In genomic region chr6:17470209-17470952, GRCh38 we compare ENCODE assay signal across 16 cellular contexts.
DNase-seq lines count a peak whose midpoint lies in the region; ATAC-seq, FAIRE-seq and TF ChIP-seq lines count a peak whose summit lies in the region.
"Had no signal": no experiment of that assay in that cellular context is flagged by ENCODE, and none has a peak within 500 bp of the region (broad histone marks: within the 10 kb centered on the region; RNA-seq: fewer than 3 reads in every experiment).

No MANE protein-coding gene starts in this region.

- TF ChIP-seq RAD21 in A549 (conservative IDR thresholded peaks at IDR 0.05 in 1 of 2, IDR thresholded peaks at IDR 0.05 in 1 of 2): no peak

- no peaks in the 10 kb centered on the region; the same call in 1 of the 2 replicates for H3K9me3 Mint-ChIP-seq in HFFc6
- no peaks in the 10 kb centered on the region for H3K9me3 Mint-ChIP-seq in activated CD4-positive, alpha-beta memory T cell treated with anti-CD3 and anti-CD28 coated beads for 36 hours
- peaks cover 0 to 2% (median 0%) of the 10 kb centered on the region in 9 donors for H3K9me3 Mint-ChIP-seq in naive thymus-derived CD8-positive, alpha-beta T cell
- H3K9me3 Mint-ChIP-seq: activated CD8-positive, alpha-beta T cell treated with anti-CD3 and anti-CD28 coated beads for 36 hours; activated T-helper 2 cell treated with anti-CD3 and anti-CD28 coated beads, Interferon-gamma antibody, Interleukin-2, Interleukin-4, amounts not matched to agents 10 μg/mL and 5 μg/mL and 100 μg/mL, durations not matched to agents 14 hours and 24 hours and 36 hours had no signal

- H3K36me3 Mint-ChIP-seq in HFFc6 (ENCODE audit: low read depth): peaks cover 53% of the 10 kb centered on the region
- no peaks in the 10 kb centered on the region for H3K36me3 Mint-ChIP-seq in activated CD4-positive, alpha-beta memory T cell treated with anti-CD3 and anti-CD28 coated beads for 36 hours
- no peaks in the 10 kb centered on the region for H3K36me3 Mint-ChIP-seq in naive thymus-derived CD8-positive, alpha-beta T cell

- FAIRE-seq in A549 (lab: Jason Lieb, UNC) (no peak), frontal cortex (lab: Jason Lieb, UNC) (no peak)
- FAIRE-seq: TTC549 had no signal

- 94% methylated on average over 2 of the region's 2 CpGs for WGBS in A549 (ENCODE audit: missing lambda C conversion rate)

- no peak for TF ChIP-seq EP300 in A549 (IDR thresholded peaks at IDR 0.05)

- TF ChIP-seq CTCF in A549 (IDR thresholded peaks at IDR 0.05) (no peak), HFFc6 (IDR thresholded peaks at IDR 0.05) (no peak), omental fat pad (IDR thresholded peaks at IDR 0.05) (no peak)

- POLR2A ChIA-PET in A549 (lab: Yijun Ruan, JAX): no interaction called here
- POLR2A ChIA-PET in activated CD4-positive, alpha-beta memory T cell treated with anti-CD3 and anti-CD28 coated beads for 36 hours (lab: Charles Lee): no interaction called here
- POLR2A ChIA-PET in naive thymus-derived CD8-positive, alpha-beta T cell (lab: Charles Lee): no interaction called here

- intact Hi-C loops in activated CD4-positive, alpha-beta memory T cell treated with anti-CD3 and anti-CD28 coated beads for 36 hours (cut with micrococcal nuclease): no loop called here

- H3K27ac ChIP-seq in A549: 0 out of 6 replicates have a peak overlapping the region, but pooled peaks of 1 of the 2 experiments have one; percentile 13
- H3K27ac ChIP-seq: SJSA1 had no signal

- H3K27me3 Mint-ChIP-seq in HFFc6 (ENCODE audit: insufficient read depth): no peaks in the 10 kb centered on the region; the same call in 1 of the 2 replicates
- peaks cover 3% of the 10 kb centered on the region for H3K27me3 Mint-ChIP-seq in activated CD4-positive, alpha-beta memory T cell treated with anti-CD3 and anti-CD28 coated beads for 36 hours
- H3K27me3 Mint-ChIP-seq in naive thymus-derived CD8-positive, alpha-beta T cell: peaks cover 0 to 2% (median 0%) of the 10 kb centered on the region in 5 donors

- H3K4me1 ChIP-seq in A549: peaks cover 49% of the 10 kb centered on the region

- H3K27ac Mint-ChIP-seq in HFFc6: peak overlapping the region; percentile 51; the same call in 1 of the 2 replicates
- no peak overlapping the region for H3K27ac Mint-ChIP-seq in activated CD4-positive, alpha-beta memory T cell treated with anti-CD3 and anti-CD28 coated beads for 36 hours
- no peak overlapping the region for H3K27ac Mint-ChIP-seq in naive thymus-derived CD8-positive, alpha-beta T cell
- H3K27ac Mint-ChIP-seq: activated CD8-positive, alpha-beta T cell treated with anti-CD3 and anti-CD28 coated beads for 36 hours; activated T-helper 2 cell treated with anti-CD3 and anti-CD28 coated beads, Interferon-gamma antibody, Interleukin-2, Interleukin-4, amounts not matched to agents 10 μg/mL and 5 μg/mL and 100 μg/mL, durations not matched to agents 14 hours and 24 hours and 36 hours had no signal

- H3K4me3 ChIP-seq in A549: no peak overlapping the region
- H3K4me3 ChIP-seq: SJSA1 had no signal

- TF ChIP-seq POLR2A in A549 (IDR thresholded peaks at IDR 0.05; ENCODE audit: low read length): no peak

- CTCF ChIA-PET in A549 (lab: Yijun Ruan, JAX): interaction anchor here (0.7 kb wide), 1 partner anchor 303 kb away, joined by 3 read pairs; no protein-coding TSS in a partner anchor
- CTCF ChIA-PET in activated CD4-positive, alpha-beta memory T cell treated with anti-CD3 and anti-CD28 coated beads for 36 hours (lab: Charles Lee): no interaction called here

- peaks cover 67% of the 10 kb centered on the region for H3K4me1 Mint-ChIP-seq in HFFc6 (ENCODE audit: low read depth)
- H3K4me1 Mint-ChIP-seq in activated CD4-positive, alpha-beta memory T cell treated with anti-CD3 and anti-CD28 coated beads for 36 hours (ENCODE audit: low read depth): no peaks in the 10 kb centered on the region
- no peaks in the 10 kb centered on the region for H3K4me1 Mint-ChIP-seq in naive thymus-derived CD8-positive, alpha-beta T cell

- no peak overlapping the region for H3K4me3 Mint-ChIP-seq in HFFc6
- no peak overlapping the region for H3K4me3 Mint-ChIP-seq in activated CD4-positive, alpha-beta memory T cell treated with anti-CD3 and anti-CD28 coated beads for 36 hours
- H3K4me3 Mint-ChIP-seq in naive thymus-derived CD8-positive, alpha-beta T cell: no peak overlapping the region
- H3K4me3 Mint-ChIP-seq: activated CD8-positive, alpha-beta T cell treated with anti-CD3 and anti-CD28 coated beads for 36 hours had no signal

- DNase-seq in A549 (ENCODE audit: low read depth in 1 of 2, low spot score in 1 of 2) (no peak), HFFc6 (no peak), cerebellar cortex (ENCODE audit: low spot score) (peak; percentile 33), omental fat pad (ENCODE audit: low spot score) (no peak), frontal cortex (ENCODE audit: low spot score in 2 of 2) (no peak)
- no peak for DNase-seq in activated CD4-positive, alpha-beta memory T cell treated with anti-CD3 and anti-CD28 coated beads for 36 hours
- DNase-seq in naive thymus-derived CD8-positive, alpha-beta T cell: no peak
- DNase-seq: activated CD8-positive, alpha-beta T cell treated with anti-CD3 and anti-CD28 coated beads for 36 hours; anterior cingulate cortex; effector CD8-positive, alpha-beta T cell; NCI-H2171 treated with DMSO at 0.1 percent for 48 hours; stimulated activated naive CD4-positive, alpha-beta T cell treated with Interleukin-2 at 50 U/mL for 16 hours had no signal

- H3K4me2 ChIP-seq in A549: peak overlapping the region; percentile 44

- H3K9me3 ChIP-seq in A549: peaks cover 12% of the 10 kb centered on the region
- H3K9me3 ChIP-seq: SJSA1 had no signal

- no peak for ATAC-seq in A549
- peak; percentile 62 for ATAC-seq in omental fat pad (ENCODE audit: low FRiP score)
- ATAC-seq in naive thymus-derived CD8-positive, alpha-beta T cell: no peak
- ATAC-seq in GM21360 (IDR thresholded peaks at IDR 0.05; ENCODE audit: unreplicated experiment): no peak
- ATAC-seq: activated CD8-positive, alpha-beta T cell treated with anti-CD3 and anti-CD28 coated beads for 36 hours had no signal

TF ChIP-seq in A549, 52 proteins besides CTCF, POLR2A, EP300 and RAD21 (continues in another document):
- TF ChIP-seq HOXB13 (CRISPR knock-in tag; IDR thresholded peaks at IDR 0.05; ENCODE audit: low read depth) (no peak), REST (IDR thresholded peaks at IDR 0.05) (no peak), TP53 (CRISPR knock-in tag; IDR thresholded peaks at IDR 0.05) (no peak), HEYL (CRISPR knock-in tag; IDR thresholded peaks at IDR 0.05) (no peak), PHF8 (IDR thresholded peaks at IDR 0.05; ENCODE audit: borderline replicate concordance, low read depth) (no peak), RNF2 (IDR thresholded peaks at IDR 0.05; ENCODE audit: borderline replicate concordance, low read depth) (no peak), SREBF2 (IDR thresholded peaks at IDR 0.05) (no peak), USF2 (IDR thresholded peaks at IDR 0.05) (no peak), ELK1 (IDR thresholded peaks at IDR 0.05; ENCODE audit: low read depth, low read length) (no peak), NPAS2 (CRISPR knock-in tag; IDR thresholded peaks at IDR 0.05; ENCODE audit: borderline replicate concordance) (no peak), BHLHE40 (IDR thresholded peaks at IDR 0.05; ENCODE audit: low read depth, low read length) (no peak), TFCP2L1 (CRISPR knock-in tag; IDR thresholded peaks at IDR 0.05) (no peak), ZC3H11A (IDR thresholded peaks at IDR 0.05) (no peak), MAX (IDR thresholded peaks at IDR 0.05) (no peak)
